ENCODE assay signal across 8 cellular contexts in genomic region chr12:68610435-68611093, GRCh38. TPM values are rescaled to one million over a fixed set of nuclear protein-coding genes. Genes with fewer than 3 reads are reported as not detected.
DNase-seq lines count a peak whose midpoint lies in the region; ATAC-seq and TF ChIP-seq lines count a peak whose summit lies in the region.

Gene RAP1B (plus strand): TSS chr12:68610899. CDS start chr12:68648725, 37,826 bp downstream.

- peak within 1 kb of the TSS; percentile 92 for H3K4me2 ChIP-seq in DOHH2 (ENCODE audit: low read length)
- H3K4me2 ChIP-seq in GM23248 (ENCODE audit: unreplicated experiment) = peak within 1 kb of the TSS; percentile 100
- peak within 1 kb of the TSS; percentile 99 for H3K4me2 ChIP-seq in Karpas-422 (ENCODE audit: low read depth, low read length, poor library complexity, severe bottlenecking)

- H3K36me3 Mint-ChIP-seq in activated T-helper 17 cell treated with anti-CD3 and anti-CD28 coated beads, Interleukin-2, amount 50 U/mL, for 72 hours (ENCODE audit: low read depth) = peaks cover 44% of the 10 kb centered on the region
- H3K36me3 Mint-ChIP-seq in naive thymus-derived CD8-positive, alpha-beta T cell = peaks cover 7 to 33% (median 10%) of the 10 kb centered on the region in 3 donors
- H3K36me3 Mint-ChIP-seq in stimulated activated naive B cell treated with anti-CD40 and anti-IgM and Interleukin-4, amounts not matched to agents 10 μg/mL and 1 μg/mL and 100 μg/mL, for 72 hours = peaks cover 11 to 24% of the 10 kb centered on the region in 2 donors

- H3K4me1 ChIP-seq in DOHH2 (ENCODE audit: control insufficient read depth, low read length) (peaks cover 43% of the 10 kb centered on the region), GM23248 (ENCODE audit: insufficient read depth) (peaks cover 32% of the 10 kb centered on the region), Karpas-422 (ENCODE audit: low read length) (peaks cover 41% of the 10 kb centered on the region)

- TF ChIP-seq CTCF in DOHH2 (IDR thresholded peaks at IDR 0.05; ENCODE audit: low read depth, low read length, poor library complexity, severe bottlenecking) = no peak
- TF ChIP-seq CTCF in fibroblast of mammary gland (conservative IDR thresholded peaks at IDR 0.05; ENCODE audit: control insufficient read depth, insufficient read depth, low read depth, low read length) = no peak

- peaks cover 33% of the 10 kb centered on the region for H3K4me1 Mint-ChIP-seq in activated T-helper 17 cell treated with anti-CD3 and anti-CD28 coated beads, Interleukin-2, amount 50 U/mL, for 72 hours
- H3K4me1 Mint-ChIP-seq in naive thymus-derived CD8-positive, alpha-beta T cell = peaks cover 22 to 52% (median 47%) of the 10 kb centered on the region in 4 donors
- H3K4me1 Mint-ChIP-seq in stimulated activated naive B cell treated with anti-CD40 and anti-IgM and Interleukin-4, amounts not matched to agents 10 μg/mL and 1 μg/mL and 100 μg/mL, for 72 hours = peaks cover 23 to 41% of the 10 kb centered on the region in 2 donors

- DNase-seq in GM23248 (peak; percentile 96), Karpas-422 (peak; percentile 96), RPMI7951 (ENCODE audit: low read depth) (peak; percentile 84), fibroblast of mammary gland (ENCODE audit: low read depth) (peak; percentile 87)
- peak; percentile 83 to 94 (median 89) for DNase-seq in naive thymus-derived CD8-positive, alpha-beta T cell
- peak; percentile 87 for DNase-seq in stimulated activated naive B cell treated with anti-CD40 and anti-IgM and Interleukin-4, amounts not matched to agents 10 μg/mL and 1 μg/mL and 100 μg/mL, for 72 hours

- H3K4me3 ChIP-seq in DOHH2 (ENCODE audit: low read length) (peak within 1 kb of the TSS; percentile 91), GM23248 (peak within 1 kb of the TSS; percentile 95), Karpas-422 (ENCODE audit: low read length) (peak within 1 kb of the TSS; percentile 96), fibroblast of mammary gland (ENCODE audit: control insufficient read depth, low read depth, low read length) (peak within 1 kb of the TSS; percentile 92)

- H3K9me3 ChIP-seq in DOHH2 (ENCODE audit: control insufficient read depth, insufficient read depth, low read length) (no peaks in the 10 kb centered on the region), GM23248 (ENCODE audit: low read depth) (no peaks in the 10 kb centered on the region), Karpas-422 (ENCODE audit: low read length) (no peaks in the 10 kb centered on the region)

- H4K20me1 ChIP-seq in DOHH2 (ENCODE audit: control insufficient read depth, insufficient read depth, low read depth, low read length) (peaks cover 35% of the 10 kb centered on the region), GM23248 (ENCODE audit: insufficient read depth) (peaks cover 5% of the 10 kb centered on the region; the same call in 1 of the 2 replicates), Karpas-422 (ENCODE audit: insufficient read depth, low read depth, low read length) (peaks cover 28% of the 10 kb centered on the region)

- peak within 1 kb of the TSS; percentile 98 for H3K4me3 Mint-ChIP-seq in activated T-helper 17 cell treated with anti-CD3 and anti-CD28 coated beads, Interleukin-2, amount 50 U/mL, for 72 hours
- peak within 1 kb of the TSS; percentile 95 to 99 (median 98) for H3K4me3 Mint-ChIP-seq in naive thymus-derived CD8-positive, alpha-beta T cell
- H3K4me3 Mint-ChIP-seq in stimulated activated naive B cell treated with anti-CD40 and anti-IgM and Interleukin-4, amounts not matched to agents 10 μg/mL and 1 μg/mL and 100 μg/mL, for 72 hours = peak within 1 kb of the TSS; percentile 95 to 98

- H3K9ac ChIP-seq in GM23248 (peak within 1 kb of the TSS; percentile 97), Karpas-422 (ENCODE audit: low read length) (peak within 1 kb of the TSS; percentile 95)

- H3F3A ChIP-seq in DOHH2 (ENCODE audit: control insufficient read depth, insufficient read depth) (peaks cover 14% of the 10 kb centered on the region), GM23248 (ENCODE audit: insufficient read depth) (peaks cover 38% of the 10 kb centered on the region)

- H3K27me3 ChIP-seq in DOHH2 (ENCODE audit: control insufficient read depth, low read length) (no peaks in the 10 kb centered on the region), GM23248 (replicated peaks; ENCODE audit: insufficient read depth) (no peaks in the 10 kb centered on the region), Karpas-422 (ENCODE audit: low read length) (no peaks in the 10 kb centered on the region)

- in situ Hi-C loops in GM23248 (cut with MboI) = no loop called here

- H3K27ac Mint-ChIP-seq in activated T-helper 17 cell treated with anti-CD3 and anti-CD28 coated beads, Interleukin-2, amount 50 U/mL, for 72 hours = peak within 1 kb of the TSS; percentile 100
- peak within 1 kb of the TSS; percentile 97 to 99 (median 98) for H3K27ac Mint-ChIP-seq in naive thymus-derived CD8-positive, alpha-beta T cell
- H3K27ac Mint-ChIP-seq in stimulated activated naive B cell treated with anti-CD40 and anti-IgM and Interleukin-4, amounts not matched to agents 10 μg/mL and 1 μg/mL and 100 μg/mL, for 72 hours = peak within 1 kb of the TSS; percentile 98

- POLR2A ChIA-PET in naive thymus-derived CD8-positive, alpha-beta T cell (lab: Charles Lee) = interaction anchor here (0.6 to 9.1 kb wide), 41 partner anchors 8 to 962 kb away, joined by 3 to 129 read pairs (median 5); partner anchors contain the start of genes DYRK2, MDM2, NUP107 and SLC35E3

- H3K79me2 ChIP-seq in DOHH2 (ENCODE audit: control insufficient read depth, low read length) = peaks cover 49% of the 10 kb centered on the region
- peaks cover 43% of the 10 kb centered on the region for H3K79me2 ChIP-seq in GM23248 (ENCODE audit: insufficient read depth)
- peaks cover 44% of the 10 kb centered on the region for H3K79me2 ChIP-seq in Karpas-422 (ENCODE audit: low read length)

- peak; percentile 85 for ATAC-seq in activated T-helper 17 cell treated with anti-CD3 and anti-CD28 coated beads, Interleukin-2, amount 50 U/mL, for 72 hours (replicated peaks)
- peak; percentile 79 to 82 for ATAC-seq in naive thymus-derived CD8-positive, alpha-beta T cell
- peak; percentile 88 to 92 for ATAC-seq in stimulated activated naive B cell treated with anti-CD40 and anti-IgM and Interleukin-4, amounts not matched to agents 10 μg/mL and 1 μg/mL and 100 μg/mL, for 72 hours (replicated peaks)

- H3K9me3 Mint-ChIP-seq in activated T-helper 17 cell treated with anti-CD3 and anti-CD28 coated beads, Interleukin-2, amount 50 U/mL, for 72 hours = no peaks in the 10 kb centered on the region
- no peaks in the 10 kb centered on the region for H3K9me3 Mint-ChIP-seq in naive thymus-derived CD8-positive, alpha-beta T cell
- H3K9me3 Mint-ChIP-seq in stimulated activated naive B cell treated with anti-CD40 and anti-IgM and Interleukin-4, amounts not matched to agents 10 μg/mL and 1 μg/mL and 100 μg/mL, for 72 hours = no peaks in the 10 kb centered on the region

- 0 to 1% methylated on average over 47 to 60 of the region's 83 CpGs for WGBS in GM23248 (ENCODE audit: low coverage in 1 of 2, low lambda C conversion rate in 2 of 2, missing lambda C conversion rate in 2 of 2), 2 experiments

- H3K27ac ChIP-seq in DOHH2 (ENCODE audit: low read depth, low read length) (peak within 1 kb of the TSS; percentile 89), GM23248 (peak within 1 kb of the TSS; percentile 93), Karpas-422 (ENCODE audit: low read length) (peak within 1 kb of the TSS; percentile 78)

- H2AFZ ChIP-seq in GM23248 (peak within 1 kb of the TSS; percentile 99), Karpas-422 (ENCODE audit: low read length) (peak within 1 kb of the TSS; percentile 98)

- no peaks in the 10 kb centered on the region for H3K27me3 Mint-ChIP-seq in activated T-helper 17 cell treated with anti-CD3 and anti-CD28 coated beads, Interleukin-2, amount 50 U/mL, for 72 hours
- no peaks in the 10 kb centered on the region for H3K27me3 Mint-ChIP-seq in naive thymus-derived CD8-positive, alpha-beta T cell
- no peaks in the 10 kb centered on the region for H3K27me3 Mint-ChIP-seq in stimulated activated naive B cell treated with anti-CD40 and anti-IgM and Interleukin-4, amounts not matched to agents 10 μg/mL and 1 μg/mL and 100 μg/mL, for 72 hours

- H3K36me3 ChIP-seq in DOHH2 (ENCODE audit: control insufficient read depth, low read length) (peaks cover 36% of the 10 kb centered on the region), GM23248 (ENCODE audit: low read depth) (no peaks in the 10 kb centered on the region), Karpas-422 (ENCODE audit: insufficient read depth, low read length) (peaks cover 5% of the 10 kb centered on the region; the same call in 1 of the 2 replicates)

- no peaks in the 10 kb centered on the region for H3K9me2 ChIP-seq in DOHH2 (replicated peaks; ENCODE audit: control insufficient read depth, low read length)
- no peaks in the 10 kb centered on the region for H3K9me2 ChIP-seq in GM23248 (ENCODE audit: insufficient read depth)
- no peaks in the 10 kb centered on the region for H3K9me2 ChIP-seq in Karpas-422 (replicated peaks; ENCODE audit: insufficient read depth, low read length)

RNA-seq across cellular contexts. Expression of gene RAP1B, which starts in this region (rescaled TPM):
- 275 and 290 TPM in 2 replicates for total RNA-seq in GM23248 (2014; rRNA removed; shearing (Covaris generic))
- 353 and 363 TPM in 2 replicates for polyA plus RNA-seq in GM23248 (2016; fragmentation: Nextera tagmentation; extraction: Ambion mirVana)
- 95.4 and 153 TPM in 2 replicates for total RNA-seq in Karpas-422 (2014; rRNA removed; shearing (Covaris generic); ENCODE audit: low replicate concordance)
- 115 and 128 TPM in 2 replicates for total RNA-seq in RPMI7951 (2014; rRNA removed; shearing (Covaris generic))
- 100 to 1,000 TPM; 158 to 238 TPM for total RNA-seq in activated T-helper 17 cell treated with anti-CD3 and anti-CD28 coated beads, Interleukin-2, amount 50 U/mL, for 72 hours
- 100 to 1,000 TPM; 254 to 288 TPM for total RNA-seq in naive thymus-derived CD8-positive, alpha-beta T cell
- 100 to 1,000 TPM; 562 to 708 (median 574) TPM for polyA plus RNA-seq in naive thymus-derived CD8-positive, alpha-beta T cell

Comparison
In these comparisons a context has a peak if more than half of its experiments do, and no peak if none do; other contexts are left out.
1. Peak in every context shown above with its lines: DNase-seq, ATAC-seq, H3K4me3 ChIP-seq and H3K27ac ChIP-seq.